ENCODE assay signal across 27 cellular contexts in genomic region chr11:133907216-133907615, GRCh38. TPM values are rescaled to one million over a fixed set of nuclear protein-coding genes. Genes with fewer than 3 reads are reported as not detected.
"Had no signal": no experiment of that assay in that cellular context is flagged by ENCODE, and none has a peak within 500 bp of the region (broad histone marks: within the 10 kb centered on the region; RNA-seq: fewer than 3 reads in every experiment).

No MANE protein-coding gene starts in this region.

- H3K4me1 Mint-ChIP-seq: activated CD4-positive, alpha-beta T cell treated with anti-CD3 and anti-CD28 coated beads for 36 hours; activated CD8-positive, alpha-beta memory T cell treated with anti-CD3 and anti-CD28 coated beads, Interleukin-2, amount 10 ng/mL, durations not matched to agents 7 days and 5 days had no signal

- H3K4me3 Mint-ChIP-seq: activated CD4-positive, alpha-beta memory T cell treated with anti-CD3 and anti-CD28 coated beads for 36 hours; activated CD4-positive, alpha-beta T cell treated with anti-CD3 and anti-CD28 coated beads for 36 hours; activated CD4-positive, alpha-beta T cell treated with anti-CD3 and anti-CD28 coated beads, Interleukin-2, amount 10 ng/mL, durations not matched to agents 24 days and 14 days; activated CD8-positive, alpha-beta memory T cell treated with anti-CD3 and anti-CD28 coated beads, Interleukin-2, amount 10 ng/mL, durations not matched to agents 7 days and 5 days; activated CD8-positive, alpha-beta T cell treated with anti-CD3 and anti-CD28 coated beads, Interleukin-2, amount 10 ng/mL, durations not matched to agents 7 days and 5 days; activated naive CD8-positive, alpha-beta T cell treated with anti-CD3 and anti-CD28 coated beads, Interleukin-2, amount 10 ng/mL, durations not matched to agents 7 days and 5 days; activated T-cell treated with anti-CD3 and anti-CD28 coated beads, Interleukin-2, amount 50 U/mL, for 4 hours; activated T-helper 1 cell treated with anti-CD3 and anti-CD28 coated beads, Interleukin-12 subunit alpha, Interleukin-12 subunit beta, Interleukin-2, Interleukin-4 antibody, amounts not matched to agents 30 ng/mL and 10 ng/mL and 1 ng/mL, durations not matched to agents 14 hours and 24 hours and 36 hours had no signal

- H3K36me3 ChIP-seq: brain microvascular endothelial cell, colonic mucosa had no signal

- H3K27me3 ChIP-seq: ascending aorta, brain microvascular endothelial cell, colonic mucosa, esophagus squamous epithelium, gastroesophageal sphincter had no signal

- DNase-seq: activated CD4-positive, alpha-beta memory T cell treated with anti-CD3 and anti-CD28 coated beads for 36 hours; activated CD4-positive, alpha-beta T cell treated with anti-CD3 and anti-CD28 coated beads, Interleukin-2, amount 10 ng/mL, durations not matched to agents 24 days and 14 days; activated CD4-positive, CD25-positive, alpha-beta regulatory T cell; activated CD4-positive, CD25-positive, alpha-beta regulatory T cell treated with anti-CD3 and anti-CD28 coated beads, Interleukin-2, amount 50 U/mL, for 72 hours; activated CD8-positive, alpha-beta memory T cell treated with anti-CD3 and anti-CD28 coated beads, Interleukin-2, amount 10 ng/mL, durations not matched to agents 7 days and 5 days; activated CD8-positive, alpha-beta memory T cell treated with anti-CD3 and anti-CD28 coated beads, Interleukin-2, amount 50 U/mL, for 4 hours; activated CD8-positive, alpha-beta T cell treated with anti-CD3 and anti-CD28 coated beads, Interleukin-2, amount 10 ng/mL, durations not matched to agents 7 days and 5 days; activated gamma-delta T cell treated with Interleukin-2 at 50 U/mL for 16 hours; activated naive CD4-positive, alpha-beta T cell treated with Interleukin-2 at 50 U/mL for 16 hours; activated naive CD8-positive, alpha-beta T cell treated with anti-CD3 and anti-CD28 coated beads, Interleukin-2, amount 10 ng/mL, durations not matched to agents 7 days and 5 days; activated T-cell treated with anti-CD3 and anti-CD28 coated beads for 4 hours; activated T-cell treated with anti-CD3 and anti-CD28 coated beads, Interleukin-2, amount 50 U/mL, for 4 hours; brain microvascular endothelial cell; colonic mucosa; effector CD8-positive, alpha-beta T cell; esophagus squamous epithelium; foreskin melanocyte; T-helper 2 cell had no signal

- H3K4me1 ChIP-seq: ascending aorta, colonic mucosa, esophagus squamous epithelium, gastroesophageal sphincter had no signal

- H3K27ac ChIP-seq: ascending aorta, brain microvascular endothelial cell, colonic mucosa, epithelial cell of prostate, esophagus squamous epithelium, gastroesophageal sphincter had no signal

- H3K4me3 ChIP-seq: ascending aorta, colonic mucosa, esophagus squamous epithelium, gastroesophageal sphincter had no signal

- H3K9me3 Mint-ChIP-seq: activated CD4-positive, alpha-beta memory T cell treated with anti-CD3 and anti-CD28 coated beads for 36 hours; activated CD4-positive, alpha-beta T cell treated with anti-CD3 and anti-CD28 coated beads, Interleukin-2, amount 10 ng/mL, durations not matched to agents 24 days and 14 days; activated naive CD4-positive, alpha-beta T cell treated with anti-CD3 and anti-CD28 coated beads, Interleukin-2, amount 50 U/mL, for 72 hours; activated naive CD8-positive, alpha-beta T cell treated with anti-CD3 and anti-CD28 coated beads, Interleukin-2, amount 10 ng/mL, durations not matched to agents 7 days and 5 days; activated T-cell treated with anti-CD3 and anti-CD28 coated beads, Interleukin-2, amount 50 U/mL, for 4 hours; activated T-helper 1 cell treated with anti-CD3 and anti-CD28 coated beads, Interleukin-12 subunit alpha, Interleukin-12 subunit beta, Interleukin-2, Interleukin-4 antibody, amounts not matched to agents 30 ng/mL and 10 ng/mL and 1 ng/mL, durations not matched to agents 14 hours and 24 hours and 36 hours; activated T-helper 2 cell treated with anti-CD3 and anti-CD28 coated beads, Interferon-gamma antibody, Interleukin-2, Interleukin-4, amounts not matched to agents 10 μg/mL and 5 μg/mL and 100 μg/mL, durations not matched to agents 14 hours and 24 hours and 36 hours had no signal

- H3K27me3 Mint-ChIP-seq: activated CD4-positive, alpha-beta memory T cell treated with anti-CD3 and anti-CD28 coated beads for 36 hours; activated CD4-positive, alpha-beta T cell treated with anti-CD3 and anti-CD28 coated beads for 36 hours; activated CD4-positive, alpha-beta T cell treated with anti-CD3 and anti-CD28 coated beads, Interleukin-2, amount 10 ng/mL, durations not matched to agents 24 days and 14 days; activated CD8-positive, alpha-beta memory T cell treated with anti-CD3 and anti-CD28 coated beads, Interleukin-2, amount 10 ng/mL, durations not matched to agents 7 days and 5 days; activated naive CD8-positive, alpha-beta T cell treated with anti-CD3 and anti-CD28 coated beads, Interleukin-2, amount 10 ng/mL, durations not matched to agents 7 days and 5 days had no signal

- H3K9me3 ChIP-seq: ascending aorta, colonic mucosa, esophagus squamous epithelium, gastroesophageal sphincter had no signal

- H3K27ac Mint-ChIP-seq: activated CD4-positive, alpha-beta memory T cell treated with anti-CD3 and anti-CD28 coated beads for 36 hours; activated CD4-positive, alpha-beta T cell treated with anti-CD3 and anti-CD28 coated beads for 36 hours; activated CD4-positive, alpha-beta T cell treated with anti-CD3 and anti-CD28 coated beads, Interleukin-2, amount 10 ng/mL, durations not matched to agents 24 days and 14 days; activated CD8-positive, alpha-beta memory T cell treated with anti-CD3 and anti-CD28 coated beads, Interleukin-2, amount 10 ng/mL, durations not matched to agents 7 days and 5 days; activated CD8-positive, alpha-beta T cell treated with anti-CD3 and anti-CD28 coated beads, Interleukin-2, amount 10 ng/mL, durations not matched to agents 7 days and 5 days; activated naive CD4-positive, alpha-beta T cell treated with anti-CD3 and anti-CD28 coated beads, Interleukin-2, amount 50 U/mL, for 72 hours; activated naive CD8-positive, alpha-beta T cell treated with anti-CD3 and anti-CD28 coated beads, Interleukin-2, amount 10 ng/mL, durations not matched to agents 7 days and 5 days; activated T-helper 1 cell treated with anti-CD3 and anti-CD28 coated beads, Interleukin-12 subunit alpha, Interleukin-12 subunit beta, Interleukin-2, Interleukin-4 antibody, amounts not matched to agents 30 ng/mL and 10 ng/mL and 1 ng/mL, durations not matched to agents 14 hours and 24 hours and 36 hours; activated T-helper 2 cell treated with anti-CD3 and anti-CD28 coated beads, Interferon-gamma antibody, Interleukin-2, Interleukin-4, amounts not matched to agents 10 μg/mL and 5 μg/mL and 100 μg/mL, durations not matched to agents 14 hours and 24 hours and 36 hours had no signal

- ATAC-seq: activated CD4-positive, alpha-beta T cell treated with anti-CD3 and anti-CD28 coated beads for 36 hours; activated CD8-positive, alpha-beta memory T cell treated with anti-CD3 and anti-CD28 coated beads, Interleukin-2, amount 10 ng/mL, durations not matched to agents 7 days and 5 days; activated CD8-positive, alpha-beta T cell treated with anti-CD3 and anti-CD28 coated beads, Interleukin-2, amount 10 ng/mL, durations not matched to agents 7 days and 5 days; activated naive CD4-positive, alpha-beta T cell treated with anti-CD3 and anti-CD28 coated beads, Interleukin-2, amount 50 U/mL, for 72 hours; activated T-cell treated with anti-CD3 and anti-CD28 coated beads, Interleukin-2, amount 50 U/mL, for 4 hours; gastroesophageal sphincter had no signal

RNA-seq across cellular contexts. Expression of gene IGSF9B, which starts 49.6 kb away (rescaled TPM):
- total RNA-seq: dermis microvascular lymphatic vessel endothelial cell, glomerular endothelial cell had no signal
